19 cellular contexts compared by ENCODE assay signal in the genomic region with DNA sequence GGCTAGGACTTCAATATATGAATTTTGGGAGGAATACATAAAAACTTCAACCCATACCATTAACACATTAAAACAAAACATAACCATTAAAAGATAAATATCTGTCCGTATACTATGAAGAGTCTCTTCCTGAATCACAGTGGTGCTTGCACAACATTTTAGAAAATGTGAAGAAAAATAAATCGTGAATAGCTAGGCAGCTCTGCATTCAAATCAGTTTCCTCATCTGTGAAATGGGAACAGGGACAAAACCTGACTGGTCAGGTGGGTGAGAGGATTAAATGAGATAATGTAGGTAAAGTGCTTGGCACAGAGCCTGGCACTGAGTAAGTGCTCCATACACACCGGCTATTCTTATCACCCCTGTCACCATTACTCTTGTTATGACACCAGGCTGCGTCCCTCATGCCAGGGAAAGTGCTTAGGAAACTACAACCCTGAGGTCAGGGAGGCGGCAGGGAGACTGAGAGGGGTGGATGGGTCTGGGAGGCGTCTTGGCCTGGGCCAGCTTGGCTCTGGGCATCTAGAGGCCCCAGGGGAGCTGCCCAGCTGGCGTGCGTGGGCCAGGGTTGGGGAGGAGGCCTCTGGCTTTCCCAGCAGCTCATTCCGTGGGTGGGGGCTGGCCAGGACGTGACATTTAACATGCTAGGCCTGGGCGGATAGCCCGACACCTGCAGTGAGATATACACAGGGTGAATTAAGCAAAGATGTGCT.
DNase-seq lines count a peak whose midpoint lies in the region; ATAC-seq, FAIRE-seq and TF ChIP-seq lines count a peak whose summit lies in the region.
"Had no signal": no experiment of that assay in that cellular context is flagged by ENCODE, and none has a peak within 500 bp of the region (broad histone marks: within the 10 kb centered on the region; RNA-seq: fewer than 3 reads in every experiment).

No MANE protein-coding gene starts in this region.

- no peak overlapping the region for H3K4me3 Mint-ChIP-seq in CD4-positive, alpha-beta T cell
- no peak overlapping the region for H3K4me3 Mint-ChIP-seq in neural progenitor cell
- H3K4me3 Mint-ChIP-seq: activated CD4-positive, alpha-beta memory T cell treated with anti-CD3 and anti-CD28 coated beads, Interleukin-2, amount 10 ng/mL, durations not matched to agents 7 days and 5 days; CD14-positive monocyte; effector memory CD8-positive, alpha-beta T cell; naive thymus-derived CD4-positive, alpha-beta T cell; stimulated activated naive CD8-positive, alpha-beta T cell treated with anti-CD3 and anti-CD28 coated beads, Interleukin-15, Interleukin-2, amounts not matched to agents 100 ng/mL and 50 ng/mL, for 24 hours had no signal

- no peak overlapping the region for H2AFZ ChIP-seq in neural progenitor cell (replicated peaks)

- FAIRE-seq in small intestine (lab: Jason Lieb, UNC) = no peak

- H3K36me3 ChIP-seq in psoas muscle (ENCODE audit: insufficient read depth in 1 of 2, low read depth in 1 of 2) (no peaks in the 10 kb centered on the region), neural progenitor cell (no peaks in the 10 kb centered on the region), small intestine (ENCODE audit: control insufficient read depth in 2 of 2, insufficient read depth in 2 of 2, low read length in 2 of 2) (no peaks in the 10 kb centered on the region)

- ATAC-seq in HG03520 (IDR thresholded peaks at IDR 0.05; ENCODE audit: unreplicated experiment) (peak; percentile 44), psoas muscle (peak; percentile 66 to 85 (median 80))
- no peak for ATAC-seq in CD4-positive, alpha-beta T cell (ENCODE audit: poor library complexity)
- ATAC-seq: effector memory CD8-positive, alpha-beta T cell; HCT116; naive thymus-derived CD4-positive, alpha-beta T cell had no signal

- DNase-seq in GM13977 (ENCODE audit: low spot score) = peak; percentile 46
- DNase-seq in fibroblast of gingiva (ENCODE audit: low read depth) = peak; percentile 62
- peak; percentile 79 to 87 for DNase-seq in psoas muscle
- no peak for DNase-seq in CD4-positive, alpha-beta T cell
- no peak for DNase-seq in neural progenitor cell (ENCODE audit: low spot score)
- DNase-seq in small intestine = no peak
- no peak for DNase-seq in DMS114 treated with DMSO at 0.1 percent for 48 hours (lab: John Stamatoyannopoulos, UW; ENCODE audit: unreplicated experiment)
- DNase-seq: activated CD4-positive, alpha-beta memory T cell treated with anti-CD3 and anti-CD28 coated beads, Interleukin-2, amount 10 ng/mL, durations not matched to agents 7 days and 5 days; activated effector memory CD4-positive, alpha-beta T cell treated with anti-CD3 and anti-CD28 coated beads, Interleukin-2, amount 50 U/mL, for 16 hours; effector memory CD8-positive, alpha-beta T cell; EL; naive thymus-derived CD4-positive, alpha-beta T cell; NCI-H146; NCI-H526 treated with DMSO at 0.1 percent for 48 hours; RPMI8226 had no signal

- no peaks in the 10 kb centered on the region for H3K36me3 Mint-ChIP-seq in CD4-positive, alpha-beta T cell (ENCODE audit: low read depth)
- H3K36me3 Mint-ChIP-seq in neural progenitor cell = peaks cover 14% of the 10 kb centered on the region
- H3K36me3 Mint-ChIP-seq: CD14-positive monocyte; naive thymus-derived CD4-positive, alpha-beta T cell had no signal

- H3K27ac ChIP-seq in psoas muscle (peak overlapping the region; percentile 60), neural progenitor cell (no peak overlapping the region), small intestine (ENCODE audit: low read depth in 1 of 2, low read length in 1 of 2) (no peak overlapping the region)
- no peak overlapping the region for H3K27ac ChIP-seq in CD4-positive, alpha-beta T cell (ENCODE audit: low read depth, low read length)

- H3K4me3 ChIP-seq in psoas muscle (no peak overlapping the region), neural progenitor cell (no peak overlapping the region), small intestine (ENCODE audit: low read depth in 1 of 2, low read length in 2 of 2) (no peak overlapping the region)

- CTCF ChIA-PET in CD4-positive, alpha-beta T cell (lab: Charles Lee) = no interaction called here

- H3K4me1 ChIP-seq in psoas muscle (peaks cover 61% of the 10 kb centered on the region), neural progenitor cell (peaks cover 6% of the 10 kb centered on the region), small intestine (ENCODE audit: control insufficient read depth in 2 of 2, insufficient read depth in 1 of 2, low read depth in 1 of 2, low read length in 1 of 2) (peaks cover 4 to 6% of the 10 kb centered on the region in 2 donors)

- peaks cover 7% of the 10 kb centered on the region for H3K27me3 Mint-ChIP-seq in CD4-positive, alpha-beta T cell
- H3K27me3 Mint-ChIP-seq in neural progenitor cell (ENCODE audit: insufficient read depth, low read depth) = no peaks in the 10 kb centered on the region
- H3K27me3 Mint-ChIP-seq: activated CD4-positive, alpha-beta memory T cell treated with anti-CD3 and anti-CD28 coated beads, Interleukin-2, amount 10 ng/mL, durations not matched to agents 7 days and 5 days had no signal

- no peaks in the 10 kb centered on the region for H3K27me3 ChIP-seq in psoas muscle (ENCODE audit: insufficient read depth in 3 of 3, low read length in 2 of 3)
- no peaks in the 10 kb centered on the region for H3K27me3 ChIP-seq in CD4-positive, alpha-beta T cell (ENCODE audit: control insufficient read depth, insufficient read depth, low read length)
- no peaks in the 10 kb centered on the region for H3K27me3 ChIP-seq in neural progenitor cell
- no peaks in the 10 kb centered on the region for H3K27me3 ChIP-seq in small intestine (ENCODE audit: control insufficient read depth in 2 of 2, insufficient read depth in 2 of 2, low read length in 2 of 2)

- no peaks in the 10 kb centered on the region for H3K79me2 ChIP-seq in neural progenitor cell (ENCODE audit: low read depth)

- POLR2A ChIA-PET in CD4-positive, alpha-beta T cell (lab: Charles Lee) = no interaction called here

- peaks cover 12% of the 10 kb centered on the region for H3K4me1 Mint-ChIP-seq in CD4-positive, alpha-beta T cell (ENCODE audit: low read depth)
- H3K4me1 Mint-ChIP-seq in neural progenitor cell = peaks cover 21% of the 10 kb centered on the region

- TF ChIP-seq CTCF in GM13977 (IDR thresholded peaks at IDR 0.05; ENCODE audit: extremely low read depth, insufficient read depth, missing control alignments) (no peak), psoas muscle (IDR thresholded peaks at IDR 0.05) (no peak), neural progenitor cell (IDR thresholded peaks at IDR 0.05) (no peak)
- no peak for TF ChIP-seq CTCF in CD4-positive, alpha-beta T cell (IDR thresholded peaks at IDR 0.05)

- no peaks in the 10 kb centered on the region for H3K9me3 ChIP-seq in psoas muscle
- H3K9me3 ChIP-seq in CD4-positive, alpha-beta T cell (ENCODE audit: control insufficient read depth, low read length) = no peaks in the 10 kb centered on the region
- H3K9me3 ChIP-seq in neural progenitor cell (ENCODE audit: low read depth) = no peaks in the 10 kb centered on the region
- H3K9me3 ChIP-seq in small intestine (ENCODE audit: control insufficient read depth, low read depth) = no peaks in the 10 kb centered on the region

- no peaks in the 10 kb centered on the region for H4K20me1 ChIP-seq in neural progenitor cell (ENCODE audit: low read depth)

- no peaks in the 10 kb centered on the region for H3K9me3 Mint-ChIP-seq in CD4-positive, alpha-beta T cell
- no peaks in the 10 kb centered on the region for H3K9me3 Mint-ChIP-seq in neural progenitor cell
- H3K9me3 Mint-ChIP-seq: activated CD4-positive, alpha-beta memory T cell treated with anti-CD3 and anti-CD28 coated beads, Interleukin-2, amount 10 ng/mL, durations not matched to agents 7 days and 5 days; effector memory CD8-positive, alpha-beta T cell; stimulated activated naive CD8-positive, alpha-beta T cell treated with anti-CD3 and anti-CD28 coated beads, Interleukin-15, Interleukin-2, amounts not matched to agents 100 ng/mL and 50 ng/mL, for 24 hours had no signal

- H3K27ac Mint-ChIP-seq in CD4-positive, alpha-beta T cell = no peak overlapping the region
- no peak overlapping the region for H3K27ac Mint-ChIP-seq in neural progenitor cell
- H3K27ac Mint-ChIP-seq: activated CD4-positive, alpha-beta memory T cell treated with anti-CD3 and anti-CD28 coated beads, Interleukin-2, amount 10 ng/mL, durations not matched to agents 7 days and 5 days; CD14-positive monocyte; effector memory CD8-positive, alpha-beta T cell; naive thymus-derived CD4-positive, alpha-beta T cell; stimulated activated naive CD8-positive, alpha-beta T cell treated with anti-CD3 and anti-CD28 coated beads, Interleukin-15, Interleukin-2, amounts not matched to agents 100 ng/mL and 50 ng/mL, for 24 hours had no signal

- in situ Hi-C loops in GM13977 (cut with MboI; ENCODE audit: low pct_unique_long_range_greater_than_20kb, low sequenced_read_pairs, unreplicated experiment) = no loop called here

- no peak overlapping the region for H3K4me2 ChIP-seq in neural progenitor cell

- H3K9ac ChIP-seq in neural progenitor cell = no peak overlapping the region

- peaks cover 13% of the 10 kb centered on the region for H3F3A ChIP-seq in neural progenitor cell (ENCODE audit: low read depth)

- 26 to 32% (median 31%) methylated on average over 12 of the region's 12 CpGs for WGBS in psoas muscle, 3 donors
- 68 to 73% (median 72%) methylated on average over 12 of the region's 12 CpGs for WGBS in small intestine, 3 donors

- intact Hi-C loops in psoas muscle (cut with DNase I) = no loop called here
- intact Hi-C loops in CD4-positive, alpha-beta T cell (cut with DNase I, micrococcal nuclease) = no loop called here

Comparison
In these comparisons a context has a peak if more than half of its experiments do, and no peak if none do; other contexts are left out.
1. DNase-seq: peak in GM13977 (single experiment), fibroblast of gingiva (single experiment) and psoas muscle (2 of 2); none in CD4-positive, alpha-beta T cell (0 of 10), neural progenitor cell (single experiment), small intestine (single experiment) and DMS114 treated with DMSO at 0.1 percent for 48 hours (single experiment).